Comparison of ENCODE assay signal across 8 cellular contexts in the genomic region with DNA sequence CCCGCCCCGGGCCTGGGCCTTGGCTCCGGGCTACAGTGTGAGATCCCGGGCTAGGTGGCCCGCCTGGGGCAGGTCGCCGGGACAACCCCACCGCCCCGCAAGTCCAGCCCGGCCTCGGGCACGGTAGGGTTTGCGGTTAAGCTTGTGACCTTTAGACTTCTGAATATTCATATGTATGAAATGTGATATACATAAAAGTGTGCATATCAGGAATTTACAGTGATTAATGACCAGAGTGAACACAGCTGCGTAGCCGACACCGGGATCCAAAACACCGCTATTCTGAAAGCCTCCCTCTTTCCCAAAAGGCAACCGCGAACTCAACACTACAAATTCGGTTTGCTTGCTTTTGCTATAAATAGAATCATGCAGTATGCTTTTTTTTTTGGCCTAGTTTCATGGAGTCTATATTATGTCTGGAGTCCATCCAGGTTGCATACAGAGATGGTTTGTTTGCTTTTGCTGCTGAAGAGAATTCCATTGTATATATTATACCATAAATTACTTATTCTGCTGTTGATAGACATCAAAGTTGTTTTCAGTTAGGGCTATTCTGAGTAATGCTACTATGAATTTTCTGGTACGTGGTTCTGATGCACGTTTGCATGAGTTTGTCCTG. TPM values are rescaled to one million over a fixed set of nuclear protein-coding genes. Genes with fewer than 3 reads are reported as not detected.
DNase-seq lines count a peak whose midpoint lies in the region; ATAC-seq and TF ChIP-seq lines count a peak whose summit lies in the region.

No MANE protein-coding gene starts in this region.

- H3K9ac ChIP-seq in OCI-LY1 (ENCODE audit: low read length), result peak overlapping the region; percentile 94

- peak overlapping the region; percentile 98 for H3K4me3 ChIP-seq in GM08714 (ENCODE audit: low read length)
- H3K4me3 ChIP-seq in OCI-LY1 (ENCODE audit: low read depth, low read length, poor library complexity, severe bottlenecking), result peak overlapping the region; percentile 98
- H3K4me3 ChIP-seq in effector memory CD4-positive, alpha-beta T cell (ENCODE audit: insufficient read depth, low read depth, low read length, poor library complexity, severe bottlenecking), result peak overlapping the region; percentile 96
- peak overlapping the region; percentile 76 for H3K4me3 ChIP-seq in naive thymus-derived CD4-positive, alpha-beta T cell (ENCODE audit: low read length)

- no peaks in the 10 kb centered on the region for H3K9me3 Mint-ChIP-seq in naive thymus-derived CD4-positive, alpha-beta T cell

- peak overlapping the region; percentile 98 for H3K4me2 ChIP-seq in OCI-LY1 (ENCODE audit: low read length)

- peaks cover 23 to 51% (median 40%) of the 10 kb centered on the region in 7 donors for H3K4me1 Mint-ChIP-seq in naive thymus-derived CD4-positive, alpha-beta T cell

- POLR2A ChIA-PET in naive thymus-derived CD4-positive, alpha-beta T cell (lab: Charles Lee), result interaction anchor here (0.6 to 2.9 kb wide), 16 partner anchors 9 to 1588 kb away, joined by 3 to 24 read pairs (median 8); a partner anchor contains a TSS

- CTCF ChIA-PET in naive thymus-derived CD4-positive, alpha-beta T cell (lab: Charles Lee), result interaction anchor here (0.5 to 2.9 kb wide), 7 partner anchors 67 to 428 kb away, joined by 3 to 11 read pairs (median 3); no protein-coding TSS in a partner anchor

- H3K4me1 ChIP-seq in OCI-LY1 (ENCODE audit: insufficient read depth, low read length, severe bottlenecking), result peaks cover 32% of the 10 kb centered on the region
- peaks cover 20% of the 10 kb centered on the region for H3K4me1 ChIP-seq in effector memory CD4-positive, alpha-beta T cell (ENCODE audit: control insufficient read depth, insufficient read depth, low read length, poor library complexity, severe bottlenecking)
- H3K4me1 ChIP-seq in naive thymus-derived CD4-positive, alpha-beta T cell (ENCODE audit: control insufficient read depth in 2 of 2, insufficient read depth in 2 of 2, low read length in 2 of 2), result peaks cover 14 to 27% of the 10 kb centered on the region in 2 donors

- H3F3A ChIP-seq in OCI-LY1 (ENCODE audit: insufficient read depth, low read length), result no peaks in the 10 kb centered on the region

- H3K79me2 ChIP-seq in OCI-LY1 (ENCODE audit: insufficient read depth, low read length), result peaks cover 40% of the 10 kb centered on the region

- no peaks in the 10 kb centered on the region for H3K9me2 ChIP-seq in OCI-LY1 (ENCODE audit: low read depth, low read length)

- H3K4me3 Mint-ChIP-seq in naive thymus-derived CD4-positive, alpha-beta T cell, result peak overlapping the region; percentile 90 to 99 (median 97)

- no peaks in the 10 kb centered on the region for H3K27me3 ChIP-seq in OCI-LY1 (ENCODE audit: insufficient read depth, low read length)
- no peaks in the 10 kb centered on the region for H3K27me3 ChIP-seq in effector memory CD4-positive, alpha-beta T cell (replicated peaks; ENCODE audit: control insufficient read depth, insufficient read depth, low read length, poor library complexity, severe bottlenecking)
- no peaks in the 10 kb centered on the region for H3K27me3 ChIP-seq in naive thymus-derived CD4-positive, alpha-beta T cell (ENCODE audit: control insufficient read depth in 2 of 2, insufficient read depth in 2 of 2, low read length in 2 of 2)

- H2AFZ ChIP-seq in OCI-LY1 (ENCODE audit: low read length), result peak overlapping the region; percentile 97

- no peak for DNase-seq in effector memory CD4-positive, alpha-beta T cell
- DNase-seq in naive thymus-derived CD4-positive, alpha-beta T cell, result no peak
- DNase-seq in GDM1 (lab: John Stamatoyannopoulos, UW) (no peak), GF-D8 (lab: John Stamatoyannopoulos, UW) (no peak), SHP77 treated with DMSO at 0.1 percent for 48 hours (lab: John Stamatoyannopoulos, UW) (no peak)

- peak overlapping the region; percentile 87 to 99 (median 96) for H3K27ac Mint-ChIP-seq in naive thymus-derived CD4-positive, alpha-beta T cell

- no peaks in the 10 kb centered on the region for H3K27me3 Mint-ChIP-seq in naive thymus-derived CD4-positive, alpha-beta T cell

- TF ChIP-seq CTCF in OCI-LY1 (IDR thresholded peaks at IDR 0.05; ENCODE audit: low read length), result no peak

- peaks cover 3 to 19% (median 5%) of the 10 kb centered on the region in 5 donors for H3K36me3 Mint-ChIP-seq in naive thymus-derived CD4-positive, alpha-beta T cell

- no peak for ATAC-seq in naive thymus-derived CD4-positive, alpha-beta T cell
- ATAC-seq in GM21717 (IDR thresholded peaks at IDR 0.05; ENCODE audit: unreplicated experiment), result no peak

- H3K9me3 ChIP-seq in OCI-LY1 (ENCODE audit: low read length), result no peaks in the 10 kb centered on the region
- no peaks in the 10 kb centered on the region for H3K9me3 ChIP-seq in effector memory CD4-positive, alpha-beta T cell (ENCODE audit: control insufficient read depth, low read length)
- no peaks in the 10 kb centered on the region for H3K9me3 ChIP-seq in naive thymus-derived CD4-positive, alpha-beta T cell (ENCODE audit: control insufficient read depth in 2 of 3, low read length in 3 of 3)

- intact Hi-C loops in naive thymus-derived CD4-positive, alpha-beta T cell (cut with micrococcal nuclease), result loop anchor here (1.0 to 10.0 kb wide), 10 partner anchors 18 to 1371 kb away; a partner anchor contains a TSS

- no peak overlapping the region for H3K27ac ChIP-seq in OCI-LY1 (ENCODE audit: low read depth, low read length, poor library complexity, severe bottlenecking)
- peak overlapping the region; percentile 98 for H3K27ac ChIP-seq in effector memory CD4-positive, alpha-beta T cell (ENCODE audit: insufficient read depth, low read length, poor library complexity, severe bottlenecking)
- peak overlapping the region; percentile 95 for H3K27ac ChIP-seq in naive thymus-derived CD4-positive, alpha-beta T cell (ENCODE audit: low read depth, low read length)

- H4K20me1 ChIP-seq in OCI-LY1 (ENCODE audit: insufficient read depth, low read length), result 0 out of 2 replicates have a peak, but pooled peaks cover 6% of the 10 kb centered on the region

- peaks cover 19% of the 10 kb centered on the region for H3K36me3 ChIP-seq in OCI-LY1 (ENCODE audit: insufficient read depth, low read length)
- peaks cover 4% of the 10 kb centered on the region for H3K36me3 ChIP-seq in effector memory CD4-positive, alpha-beta T cell (ENCODE audit: control insufficient read depth, insufficient read depth, low read length)
- H3K36me3 ChIP-seq in naive thymus-derived CD4-positive, alpha-beta T cell (ENCODE audit: control insufficient read depth in 2 of 3, insufficient read depth in 3 of 3, low read length in 3 of 3), result peaks cover 0 to 9% (median 0%) of the 10 kb centered on the region in 3 experiments

RNA-seq across cellular contexts. Expression of a gene that starts 0.7 kb away (rescaled TPM):
- total RNA-seq in naive thymus-derived CD4-positive, alpha-beta T cell, result 100 to 1,000 TPM in 3 of 5 experiments, 10 to 100 TPM in 2; 80.1 to 212 (median 110) TPM
- polyA plus RNA-seq in naive thymus-derived CD4-positive, alpha-beta T cell, result 10 to 100 TPM; 59.6 to 86.8 TPM

RNA-seq across cellular contexts. Expression of a gene that starts 18.4 kb away (rescaled TPM):
- total RNA-seq in naive thymus-derived CD4-positive, alpha-beta T cell, result 10 to 100 TPM; 24.8 to 42.2 (median 37.6) TPM
- 10 to 100 TPM; 43.9 to 48.2 TPM for polyA plus RNA-seq in naive thymus-derived CD4-positive, alpha-beta T cell

RNA-seq across cellular contexts. Expression of a gene that starts 43.9 kb away (rescaled TPM):
- 10 to 100 TPM in 3 of 5 experiments, 1 to 10 TPM in 2; 8.9 to 47.0 (median 10.8) TPM for total RNA-seq in naive thymus-derived CD4-positive, alpha-beta T cell
- polyA plus RNA-seq in naive thymus-derived CD4-positive, alpha-beta T cell, result 1 to 10 TPM in 1 of 2 donors, under 1 TPM in 1; 0.78 to 1.2 TPM
